8 cellular contexts compared by ENCODE assay signal in genomic region chr6:79232696-79233462, GRCh38. TPM values are rescaled to one million over a fixed set of nuclear protein-coding genes. Genes with fewer than 3 reads are reported as not detected.
DNase-seq lines count a peak whose midpoint lies in the region; ATAC-seq and TF ChIP-seq lines count a peak whose summit lies in the region.

No MANE protein-coding gene starts in this region.

- no peak for TF ChIP-seq POLR2A in gastrocnemius medialis (IDR thresholded peaks at IDR 0.05)

- TF ChIP-seq CTCF in VCaP (conservative IDR thresholded peaks at IDR 0.05) (no peak), fibroblast of the aortic adventitia (IDR thresholded peaks at IDR 0.05; ENCODE audit: insufficient read depth, low read length) (no peak), gastrocnemius medialis (IDR thresholded peaks at IDR 0.05 in 4 of 5, conservative IDR thresholded peaks at IDR 0.05 in 1 of 5) (no peak)

- ATAC-seq in gastrocnemius medialis (no peak), GM18907 (IDR thresholded peaks at IDR 0.05; ENCODE audit: unreplicated experiment) (no peak)

- no peak for DNase-seq in H7
- DNase-seq in fibroblast of the aortic adventitia (ENCODE audit: low read depth), result no peak
- no peak for DNase-seq in gastrocnemius medialis
- no peak for DNase-seq in NCI-H2029 treated with DMSO at 0.1 percent for 48 hours (lab: John Stamatoyannopoulos, UW)
- DNase-seq in effector CD8-positive, alpha-beta T cell (lab: John Stamatoyannopoulos, UW), result no peak
- DNase-seq in NCI-H1436 treated with DMSO at 0.1 percent for 48 hours (lab: John Stamatoyannopoulos, UW), result no peak

- H3K36me3 ChIP-seq in H7 (replicated peaks; ENCODE audit: control insufficient read depth, insufficient read depth, low read length) (no peaks in the 10 kb centered on the region), gastrocnemius medialis (no peaks in the 10 kb centered on the region)

- no peaks in the 10 kb centered on the region for H3K27me3 ChIP-seq in H7 (ENCODE audit: control insufficient read depth, insufficient read depth, low read length)
- H3K27me3 ChIP-seq in gastrocnemius medialis, result no peaks in the 10 kb centered on the region

- H3K27ac ChIP-seq in VCaP (peak overlapping the region; percentile 84), gastrocnemius medialis (peak overlapping the region; percentile 91 to 96 (median 92))

- intact Hi-C loops in gastrocnemius medialis (cut with DNase I; ENCODE audit: low total_unique reads), result loop anchor here (5.0 to 10.0 kb wide), 3 partner anchors 304 to 872 kb away; partner anchors contain the start of genes BCKDHB, IRAK1BP1 and LCA5

- H3K4me3 ChIP-seq in H7 (ENCODE audit: insufficient read depth, low read depth, low read length) (peak overlapping the region; percentile 63), fibroblast of the aortic adventitia (ENCODE audit: low read depth, low read length) (peak overlapping the region; percentile 84), gastrocnemius medialis (peak overlapping the region; percentile 72 to 91 (median 79))

- in situ Hi-C loops in gastrocnemius medialis (cut with MboI; ENCODE audit: low sequenced_read_pairs in 4 of 4), result loop anchor here in 3 of 4 donors (10.0 to 25.0 kb wide), 3 partner anchors 146 to 304 kb away; partner anchors contain the start of genes LCA5 (in 3 of the 3) and PHIP (in 1 of the 3)

- peaks cover 13 to 16% of the 10 kb centered on the region in 2 donors for H3K4me1 ChIP-seq in gastrocnemius medialis

- H3K9me3 ChIP-seq in gastrocnemius medialis, result no peaks in the 10 kb centered on the region

RNA-seq across cellular contexts. Expression of gene HMGN3, which starts 1.6 kb away (rescaled TPM):
- 89.6 and 95.9 TPM in 2 replicates for total RNA-seq in H7 (2014; rRNA removed; shearing (Covaris generic))
- 42.3 and 74.4 TPM in 2 replicates for total RNA-seq in fibroblast of the aortic adventitia (ENCODE audit: low replicate concordance)
- total RNA-seq in gastrocnemius medialis, result 10 to 100 TPM; 36.0 to 48.7 (median 39.7) TPM
